In genomic region chr9:4073371-4073770, GRCh38 we compare ENCODE assay signal across 1 cellular context.
TF ChIP-seq lines count a peak whose summit lies in the region.

No MANE protein-coding gene starts in this region.

TF ChIP-seq in HepG2, 621 proteins besides CTCF, POLR2A, EP300 and RAD21 (continued from another document):
- TF ChIP-seq ZBTB33 (CRISPR knock-in tag; IDR thresholded peaks at IDR 0.05): peak; percentile 56; the same call in 1 of the 2 replicates
